In genomic region chr16:4401510-4401909, GRCh38 we compare ENCODE assay signal across 20 cellular contexts. TPM values are rescaled to one million over a fixed set of nuclear protein-coding genes. Genes with fewer than 3 reads are reported as not detected.
DNase-seq lines count a peak whose midpoint lies in the region; ATAC-seq, FAIRE-seq and TF ChIP-seq lines count a peak whose summit lies in the region.
"Had no signal": no experiment of that assay in that cellular context is flagged by ENCODE, and none has a peak within 500 bp of the region (broad histone marks: within the 10 kb centered on the region; RNA-seq: fewer than 3 reads in every experiment).

No MANE protein-coding gene starts in this region.

- ATAC-seq in stimulated activated naive CD8-positive, alpha-beta T cell treated with anti-CD3 and anti-CD28 coated beads, Interleukin-15, Interleukin-2, amounts not matched to agents 100 U/mL and 50 U/mL, for 24 hours = no peak
- no peak for ATAC-seq in HG03354 (IDR thresholded peaks at IDR 0.05; ENCODE audit: poor library complexity, severe bottlenecking, unreplicated experiment)
- ATAC-seq: PC-3 had no signal

- CTCF ChIA-PET in H1 (lab: Charles Lee; ENCODE audit: partially characterized antibody) = interaction anchor here (0.8 to 17.2 kb wide), 19 partner anchors 14 to 371 kb away, joined by 3 to 659 read pairs (median 20); partner anchors contain the start of genes CORO7, GLIS2, PAM16 and TFAP4

- H4K8ac ChIP-seq in H1 (ENCODE audit: extremely low read depth, insufficient read depth, low read length) = no peak overlapping the region

- TF ChIP-seq EP300 in H1 (IDR thresholded peaks at IDR 0.05; ENCODE audit: borderline replicate concordance in 1 of 2, low read depth in 2 of 2, low read length in 2 of 2) = no peak

- no peak overlapping the region for H4K5ac ChIP-seq in H1 (ENCODE audit: insufficient read length, low read depth, low read length)

- H3K4me3 Mint-ChIP-seq in stimulated activated naive CD8-positive, alpha-beta T cell treated with anti-CD3 and anti-CD28 coated beads, Interleukin-15, Interleukin-2, amounts not matched to agents 100 ng/mL and 50 ng/mL, for 24 hours = no peak overlapping the region
- H3K4me3 Mint-ChIP-seq in IgD-negative memory B cell = peak overlapping the region in 1 of 4 donors; percentile 72

- H3K4ac ChIP-seq in H1 (replicated peaks; ENCODE audit: insufficient read length, low read depth, low read length) = no peak overlapping the region

- no peaks in the 10 kb centered on the region for H3K36me3 ChIP-seq in H1 (ENCODE audit: control insufficient read depth in 2 of 4, insufficient read depth in 4 of 4, low read length in 3 of 4)

- H3K27me3 Mint-ChIP-seq in stimulated activated naive CD8-positive, alpha-beta T cell treated with anti-CD3 and anti-CD28 coated beads, Interleukin-15, Interleukin-2, amounts not matched to agents 100 ng/mL and 50 ng/mL, for 24 hours = no peaks in the 10 kb centered on the region
- H3K27me3 Mint-ChIP-seq in IgD-negative memory B cell = no peaks in the 10 kb centered on the region

- H2BK5ac ChIP-seq in H1 (ENCODE audit: low read depth, low read length) = 0 out of 2 replicates have a peak overlapping the region, but pooled peaks have one; percentile 16

- no peak for TF ChIP-seq CTCF in H1 (IDR thresholded peaks at IDR 0.05; ENCODE audit: control extremely low read depth in 1 of 3, insufficient read depth in 1 of 3, low read depth in 1 of 3, low read length in 3 of 3)

- 0 out of 2 replicates have a peak overlapping the region, but pooled peaks have one; percentile 32 for H2BK20ac ChIP-seq in H1 (ENCODE audit: low read length)

- peaks cover 0 to 3% of the 10 kb centered on the region in 2 experiments for H4K20me1 ChIP-seq in H1 (replicated peaks in 1 of 2; ENCODE audit: control insufficient read depth in 1 of 2, insufficient read depth in 2 of 2, low read length in 2 of 2)

- no peak overlapping the region for H3K4me2 ChIP-seq in H1 (ENCODE audit: insufficient read depth in 1 of 2, low read depth in 2 of 2, low read length in 2 of 2)
- H3K4me2 ChIP-seq: KMS-11 had no signal

- H3K9me3 ChIP-seq in H1 (ENCODE audit: insufficient read depth in 2 of 2, low read depth in 1 of 2, low read length in 1 of 2) = no peaks in the 10 kb centered on the region
- H3K9me3 ChIP-seq: Caco-2 had no signal

- H2BK120ac ChIP-seq in H1 (replicated peaks; ENCODE audit: low read depth, low read length) = no peak overlapping the region

- H3K14ac ChIP-seq in H1 (ENCODE audit: insufficient read length) = no peak overlapping the region

- no peak overlapping the region for H4K91ac ChIP-seq in H1 (replicated peaks; ENCODE audit: insufficient read length, low read length)

- H3K36me3 Mint-ChIP-seq in stimulated activated naive CD8-positive, alpha-beta T cell treated with anti-CD3 and anti-CD28 coated beads, Interleukin-15, Interleukin-2, amounts not matched to agents 100 ng/mL and 50 ng/mL, for 24 hours (ENCODE audit: low read depth) = peaks cover 27% of the 10 kb centered on the region
- peaks cover 7% of the 10 kb centered on the region for H3K36me3 Mint-ChIP-seq in IgD-negative memory B cell

- POLR2A ChIA-PET in H1 (lab: Charles Lee; ENCODE audit: partially characterized antibody) = interaction anchor here (0.6 to 4.9 kb wide), 10 partner anchors 9 to 130 kb away, joined by 3 to 48 read pairs (median 4); partner anchors contain the start of gene PAM16

- 0 out of 2 replicates have a peak overlapping the region, but pooled peaks have one; percentile 60 for H2BK12ac ChIP-seq in H1 (ENCODE audit: low read depth, low read length)

- H3K9me3 Mint-ChIP-seq in stimulated activated naive CD8-positive, alpha-beta T cell treated with anti-CD3 and anti-CD28 coated beads, Interleukin-15, Interleukin-2, amounts not matched to agents 100 ng/mL and 50 ng/mL, for 24 hours = no peaks in the 10 kb centered on the region
- H3K9me3 Mint-ChIP-seq in IgD-negative memory B cell = no peaks in the 10 kb centered on the region

- H3K4me1 Mint-ChIP-seq in stimulated activated naive CD8-positive, alpha-beta T cell treated with anti-CD3 and anti-CD28 coated beads, Interleukin-15, Interleukin-2, amounts not matched to agents 100 ng/mL and 50 ng/mL, for 24 hours (ENCODE audit: low read depth) = no peaks in the 10 kb centered on the region
- peaks cover 5 to 12% (median 7%) of the 10 kb centered on the region in 3 donors for H3K4me1 Mint-ChIP-seq in IgD-negative memory B cell

- no peak for DNase-seq in stimulated activated naive CD8-positive, alpha-beta T cell treated with anti-CD3 and anti-CD28 coated beads, Interleukin-15, Interleukin-2, amounts not matched to agents 100 U/mL and 50 U/mL, for 24 hours
- DNase-seq in H1 (ENCODE audit: low read depth in 1 of 2, low spot score in 2 of 2) (no peak), NCI-H1105 treated with DMSO at 0.1 percent for 48 hours (lab: John Stamatoyannopoulos, UW) (no peak), NCI-H2107 treated with DMSO at 0.1 percent for 48 hours (lab: John Stamatoyannopoulos, UW; ENCODE audit: unreplicated experiment) (no peak)
- DNase-seq: ACHN, Caco-2, GDM1, GM23248, MV-4-11, NCI-H1436, NCI-H1930, NCI-H526, PC-3, RPMI8226, SIG-M5 had no signal

- TF ChIP-seq POLR2A in H1 (IDR thresholded peaks at IDR 0.05; ENCODE audit: control extremely low read depth in 1 of 2, low read depth in 2 of 2, low read length in 2 of 2) = no peak

- no peak overlapping the region for H3K9ac ChIP-seq in H1 (replicated peaks in 1 of 4; ENCODE audit: extremely low read depth in 1 of 4, low read depth in 3 of 4, low read length in 3 of 4)
- H3K9ac ChIP-seq: KMS-11 had no signal

- H3K23ac ChIP-seq in H1 (ENCODE audit: insufficient read length) = no peak overlapping the region

- H2AK5ac ChIP-seq in H1 (ENCODE audit: low read depth, low read length) = no peak overlapping the region

- H3K18ac ChIP-seq in H1 (ENCODE audit: extremely low read depth, low read length) = peak overlapping the region; percentile 48; the same call in 1 of the 2 replicates

- no peak overlapping the region for H3K27ac ChIP-seq in H1 (ENCODE audit: low read depth, low read length)
- H3K27ac ChIP-seq: C4-2B, GM23248, KMS-11 had no signal

- H3K79me1 ChIP-seq in H1 (ENCODE audit: low read depth, low read length) = no peaks in the 10 kb centered on the region

- no peak overlapping the region for H3K4me3 ChIP-seq in H1 (ENCODE audit: extremely low read depth in 1 of 4, insufficient read depth in 2 of 4, low read depth in 3 of 4, low read length in 4 of 4)
- H3K4me3 ChIP-seq: GM23248 had no signal

- H3K23me2 ChIP-seq in H1 (ENCODE audit: low read depth, low read length) = no peaks in the 10 kb centered on the region

- no peak overlapping the region for H2AFZ ChIP-seq in H1 (ENCODE audit: low read length)

- no peak for FAIRE-seq in H1 (lab: Jason Lieb, UNC)

- no peak overlapping the region for H2BK15ac ChIP-seq in H1 (ENCODE audit: low read length)

- H3K79me2 ChIP-seq in H1 (ENCODE audit: control insufficient read depth in 1 of 2, insufficient read depth in 2 of 2, low read length in 2 of 2) = no peaks in the 10 kb centered on the region

- H3K56ac ChIP-seq in H1 (replicated peaks; ENCODE audit: insufficient read length, low read depth, low read length) = no peak overlapping the region

- TF ChIP-seq RAD21 in H1 (IDR thresholded peaks at IDR 0.05 in 1 of 2, conservative IDR thresholded peaks at IDR 0.05 in 1 of 2; ENCODE audit: low read depth in 2 of 2, low read length in 2 of 2) = no peak

- WGBS in H1 (ENCODE audit: extremely low coverage in 1 of 2, insufficient coverage in 1 of 2, insufficient read length in 1 of 2, insufficient replicate concordance in 2 of 2, low coverage in 1 of 2, low lambda C conversion rate in 2 of 2, missing lambda C conversion rate in 1 of 2), 2 experiments = 96% methylated on average over 12 of the region's 12 CpGs; no CpG with 5 or more reads in 1 of the 2 experiments

- no peaks in the 10 kb centered on the region for H3K27me3 ChIP-seq in H1 (replicated peaks in 1 of 4; ENCODE audit: control insufficient read depth in 3 of 4, extremely low read depth in 1 of 4, insufficient read depth in 3 of 4, low read length in 3 of 4)

- H3K4me1 ChIP-seq in H1 (replicated peaks in 1 of 4; ENCODE audit: control insufficient read depth in 3 of 4, insufficient read depth in 4 of 4, low read length in 3 of 4) = peaks cover 0 to 4% (median 2%) of the 10 kb centered on the region in 4 experiments; a peak in 3 of 7 replicates
- H3K4me1 ChIP-seq: Caco-2 had no signal

- peak overlapping the region; percentile 61 for H3K27ac Mint-ChIP-seq in stimulated activated naive CD8-positive, alpha-beta T cell treated with anti-CD3 and anti-CD28 coated beads, Interleukin-15, Interleukin-2, amounts not matched to agents 100 ng/mL and 50 ng/mL, for 24 hours
- peak overlapping the region in 2 of 3 donors; percentile 94 for H3K27ac Mint-ChIP-seq in IgD-negative memory B cell

RNA-seq across cellular contexts. Expression of gene CORO7, which starts 14.9 kb away (rescaled TPM):
- polyA plus RNA-seq in IgD-negative memory B cell = 108 TPM
- 25.8 and 29.8 TPM in 2 replicates for total RNA-seq in H1 (2021; fragmentation: NEBNext Ultra II Directional; extraction: Animal tissue kit (Norgen Biotek cat#: 25700))
- 25.2 and 45.7 TPM in 2 replicates for polyA plus RNA-seq in H1 (2011; rRNA removed)
- 17.6 TPM for polyA plus RNA-seq in H1 (2011; cell fraction: cytosol; rRNA removed)
- polyA plus RNA-seq in H1 (2011; cell fraction: nucleus; rRNA removed) = 150 TPM
- 11.3 to 25.2 TPM (median 22.8 TPM) in 4 replicates for polyA plus RNA-seq in H1 (2012, experiment 1 of 2)
- 17.0 TPM for polyA plus RNA-seq in H1 (2012, experiment 2 of 2)
- 17.4 TPM for polyA plus RNA-seq in H1 (2013, experiment 1 of 2)
- 20.0 TPM for polyA plus RNA-seq in H1 (2013, experiment 2 of 2)
- 11.4 and 17.1 TPM in 2 replicates for polyA minus RNA-seq in H1 (2011; rRNA and poly(A)+ RNA removed)
- 25.4 TPM for polyA minus RNA-seq in H1 (2011; cell fraction: cytosol; rRNA and poly(A)+ RNA removed)
- polyA minus RNA-seq in H1 (2011; cell fraction: nucleus; rRNA and poly(A)+ RNA removed) = 43.3 TPM

RNA-seq across cellular contexts. Expression of gene DNAJA3, which starts 24.2 kb away (rescaled TPM):
- 42.7 TPM for polyA plus RNA-seq in IgD-negative memory B cell
- 58.0 and 59.1 TPM in 2 replicates for total RNA-seq in H1 (2021; fragmentation: NEBNext Ultra II Directional; extraction: Animal tissue kit (Norgen Biotek cat#: 25700))
- 37.3 and 50.5 TPM in 2 replicates for polyA plus RNA-seq in H1 (2011; rRNA removed)
- polyA plus RNA-seq in H1 (2011; cell fraction: cytosol; rRNA removed) = 61.8 TPM
- polyA plus RNA-seq in H1 (2011; cell fraction: nucleus; rRNA removed) = 77.6 TPM
- 45.8 to 52.6 TPM (median 51.0 TPM) in 4 replicates for polyA plus RNA-seq in H1 (2012, experiment 1 of 2)
- polyA plus RNA-seq in H1 (2012, experiment 2 of 2) = 44.6 TPM
- 54.7 TPM for polyA plus RNA-seq in H1 (2013, experiment 1 of 2)
- polyA plus RNA-seq in H1 (2013, experiment 2 of 2) = 50.1 TPM
- polyA minus RNA-seq in H1 (2011; rRNA and poly(A)+ RNA removed) = 27.9 and 41.1 TPM in 2 replicates
- polyA minus RNA-seq in H1 (2011; cell fraction: cytosol; rRNA and poly(A)+ RNA removed) = 23.5 TPM
- 39.4 TPM for polyA minus RNA-seq in H1 (2011; cell fraction: nucleus; rRNA and poly(A)+ RNA removed)

RNA-seq across cellular contexts. Expression of gene VASN, which starts 29.9 kb away (rescaled TPM):
- 0.45 TPM for polyA plus RNA-seq in IgD-negative memory B cell
- total RNA-seq in H1 (2021; fragmentation: NEBNext Ultra II Directional; extraction: Animal tissue kit (Norgen Biotek cat#: 25700)) = 9.6 and 10.1 TPM in 2 replicates
- 11.3 and 25.2 TPM in 2 replicates for polyA plus RNA-seq in H1 (2011; rRNA removed)
- 7.2 TPM for polyA plus RNA-seq in H1 (2011; cell fraction: cytosol; rRNA removed)
- 15.2 TPM for polyA plus RNA-seq in H1 (2011; cell fraction: nucleus; rRNA removed)
- 3.4 to 8.6 TPM (median 7.8 TPM) in 4 replicates for polyA plus RNA-seq in H1 (2012, experiment 1 of 2)
- 6.1 TPM for polyA plus RNA-seq in H1 (2012, experiment 2 of 2)
- polyA plus RNA-seq in H1 (2013, experiment 1 of 2) = 16.7 TPM
- 14.5 TPM for polyA plus RNA-seq in H1 (2013, experiment 2 of 2)
- polyA minus RNA-seq in H1 (2011; rRNA and poly(A)+ RNA removed) = 3.4 and 4.5 TPM in 2 replicates
- 11.4 TPM for polyA minus RNA-seq in H1 (2011; cell fraction: cytosol; rRNA and poly(A)+ RNA removed)
- polyA minus RNA-seq in H1 (2011; cell fraction: nucleus; rRNA and poly(A)+ RNA removed) = 22.5 TPM

RNA-seq across cellular contexts. Expression of gene PAM16, which starts 50.4 kb away (rescaled TPM):
- polyA plus RNA-seq in IgD-negative memory B cell (40.4 TPM), H1 (2011; rRNA removed) (198 and 228 TPM in 2 replicates)
- 78.3 and 84.4 TPM in 2 replicates for total RNA-seq in H1 (2021; fragmentation: NEBNext Ultra II Directional; extraction: Animal tissue kit (Norgen Biotek cat#: 25700))
- polyA plus RNA-seq in H1 (2011; cell fraction: cytosol; rRNA removed) = 154 TPM
- polyA plus RNA-seq in H1 (2011; cell fraction: nucleus; rRNA removed) = 131 TPM
- 57.3 to 96.0 TPM (median 90.9 TPM) in 4 replicates for polyA plus RNA-seq in H1 (2012, experiment 1 of 2)
- 222 TPM for polyA plus RNA-seq in H1 (2012, experiment 2 of 2)
- 161 TPM for polyA plus RNA-seq in H1 (2013, experiment 1 of 2)
- 151 TPM for polyA plus RNA-seq in H1 (2013, experiment 2 of 2)
- 12.3 and 15.6 TPM in 2 replicates for polyA minus RNA-seq in H1 (2011; rRNA and poly(A)+ RNA removed)
- polyA minus RNA-seq in H1 (2011; cell fraction: cytosol; rRNA and poly(A)+ RNA removed) = 31.5 TPM
- 32.7 TPM for polyA minus RNA-seq in H1 (2011; cell fraction: nucleus; rRNA and poly(A)+ RNA removed)
